In genomic region chr3:179812096-179812382, GRCh38 we compare ENCODE assay signal across 2 cellular contexts.
TF ChIP-seq lines count a peak whose summit lies in the region.

No MANE protein-coding gene starts in this region.

TF ChIP-seq in SK-N-SH, 30 proteins besides CTCF, POLR2A, EP300 and RAD21 (continued from another document):
- TF ChIP-seq MXI1 (IDR thresholded peaks at IDR 0.05; ENCODE audit: low read depth, low read length) (no peak), MEF2A (IDR thresholded peaks at IDR 0.05; ENCODE audit: borderline replicate concordance, low read depth) (no peak), CHD2 (IDR thresholded peaks at IDR 0.05; ENCODE audit: low read length, partially characterized antibody) (no peak), POLR2AphosphoS5 (IDR thresholded peaks at IDR 0.05; ENCODE audit: low read depth, low read length) (no peak), TCF12 (IDR thresholded peaks at IDR 0.05) (no peak), TEAD4 (IDR thresholded peaks at IDR 0.05; ENCODE audit: borderline replicate concordance, insufficient read depth) (no peak), IRF3 (IDR thresholded peaks at IDR 0.05; ENCODE audit: low read depth, low read length) (no peak), RXRA (IDR thresholded peaks at IDR 0.05; ENCODE audit: borderline replicate concordance, low read depth) (no peak), RFX5 (IDR thresholded peaks at IDR 0.05; ENCODE audit: low read length) (no peak)

TF ChIP-seq in SK-N-SH treated with all-trans-retinoic acid at 6 μM for 48 hours, 23 proteins besides CTCF, POLR2A, EP300 and RAD21 (continued from another document):
- TF ChIP-seq, protein P1, sequence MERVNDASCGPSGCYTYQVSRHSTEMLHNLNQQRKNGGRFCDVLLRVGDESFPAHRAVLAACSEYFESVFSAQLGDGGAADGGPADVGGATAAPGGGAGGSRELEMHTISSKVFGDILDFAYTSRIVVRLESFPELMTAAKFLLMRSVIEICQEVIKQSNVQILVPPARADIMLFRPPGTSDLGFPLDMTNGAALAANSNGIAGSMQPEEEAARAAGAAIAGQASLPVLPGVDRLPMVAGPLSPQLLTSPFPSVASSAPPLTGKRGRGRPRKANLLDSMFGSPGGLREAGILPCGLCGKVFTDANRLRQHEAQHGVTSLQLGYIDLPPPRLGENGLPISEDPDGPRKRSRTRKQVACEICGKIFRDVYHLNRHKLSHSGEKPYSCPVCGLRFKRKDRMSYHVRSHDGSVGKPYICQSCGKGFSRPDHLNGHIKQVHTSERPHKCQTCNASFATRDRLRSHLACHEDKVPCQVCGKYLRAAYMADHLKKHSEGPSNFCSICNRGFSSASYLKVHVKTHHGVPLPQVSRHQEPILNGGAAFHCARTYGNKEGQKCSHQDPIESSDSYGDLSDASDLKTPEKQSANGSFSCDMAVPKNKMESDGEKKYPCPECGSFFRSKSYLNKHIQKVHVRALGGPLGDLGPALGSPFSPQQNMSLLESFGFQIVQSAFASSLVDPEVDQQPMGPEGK (CRISPR knock-in tag; IDR thresholded peaks at IDR 0.05; ENCODE audit: borderline replicate concordance), result no peak
